Comparison of ENCODE assay signal across 1 cellular context in the genomic region with DNA sequence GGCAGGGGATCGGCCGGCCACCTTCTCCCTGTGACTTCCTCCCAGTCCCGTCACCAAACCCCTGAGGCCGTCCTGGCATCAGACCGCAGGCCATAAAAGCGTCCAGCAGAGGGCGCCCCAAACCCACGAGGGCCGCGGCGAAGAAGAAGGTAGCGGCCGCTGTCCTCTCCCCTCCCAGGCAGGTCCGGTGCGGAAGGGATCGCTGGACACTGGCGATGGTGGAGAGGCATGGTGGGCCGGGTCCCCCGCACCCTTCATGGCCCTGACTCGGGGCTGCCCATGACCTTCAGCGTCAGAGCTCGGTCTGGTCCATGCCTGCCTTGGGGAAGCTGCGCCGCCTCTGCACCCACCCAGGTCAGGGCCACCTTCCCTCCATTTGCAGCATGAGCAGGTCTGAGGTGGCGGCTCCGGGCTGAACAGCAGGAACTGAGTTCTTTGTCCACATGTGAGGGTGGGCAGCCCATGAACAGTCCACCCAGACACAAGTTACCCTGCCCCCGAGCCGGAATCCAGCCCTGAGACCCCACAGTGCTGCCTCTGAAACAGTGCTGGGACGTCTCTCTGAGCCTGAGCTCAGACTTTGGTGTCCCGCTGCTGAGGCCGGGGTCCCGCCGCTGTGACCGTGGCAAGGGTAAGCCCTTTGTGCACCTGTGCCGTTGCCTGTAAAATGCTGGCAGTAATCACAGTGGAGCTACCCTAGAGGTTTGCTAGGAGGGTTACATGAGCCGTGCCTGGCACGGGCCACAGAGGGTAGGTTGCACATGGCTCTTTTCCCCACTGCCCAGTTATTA.
TF ChIP-seq lines count a peak whose summit lies in the region.

No MANE protein-coding gene starts in this region.

TF ChIP-seq in HepG2, 621 proteins besides CTCF, POLR2A, EP300 and RAD21 (continued from another document and continues in another):
- no peak for TF ChIP-seq ATM (IDR thresholded peaks at IDR 0.05; ENCODE audit: borderline replicate concordance)
- no peak for TF ChIP-seq TARDBP (CRISPR knock-in tag; IDR thresholded peaks at IDR 0.05)
- 0 out of 2 replicates have a peak, but pooled peaks have one; percentile 23 for TF ChIP-seq SIN3A (IDR thresholded peaks at IDR 0.05; ENCODE audit: borderline replicate concordance, low read depth, low read length)
- TF ChIP-seq ZNF619 (CRISPR knock-in tag; IDR thresholded peaks at IDR 0.05) = peak; percentile 92
- no peak for TF ChIP-seq TRIM24 (CRISPR knock-in tag; IDR thresholded peaks at IDR 0.05)
- TF ChIP-seq ZNF543 (CRISPR knock-in tag; IDR thresholded peaks at IDR 0.05) = peak; percentile 38; the same call in 1 of the 2 replicates
- no peak for TF ChIP-seq REL (CRISPR knock-in tag; conservative IDR thresholded peaks at IDR 0.05)
- TF ChIP-seq SAP130 (CRISPR knock-in tag; IDR thresholded peaks at IDR 0.05; ENCODE audit: low read depth) = peak; percentile 82
- TF ChIP-seq, protein P1, sequence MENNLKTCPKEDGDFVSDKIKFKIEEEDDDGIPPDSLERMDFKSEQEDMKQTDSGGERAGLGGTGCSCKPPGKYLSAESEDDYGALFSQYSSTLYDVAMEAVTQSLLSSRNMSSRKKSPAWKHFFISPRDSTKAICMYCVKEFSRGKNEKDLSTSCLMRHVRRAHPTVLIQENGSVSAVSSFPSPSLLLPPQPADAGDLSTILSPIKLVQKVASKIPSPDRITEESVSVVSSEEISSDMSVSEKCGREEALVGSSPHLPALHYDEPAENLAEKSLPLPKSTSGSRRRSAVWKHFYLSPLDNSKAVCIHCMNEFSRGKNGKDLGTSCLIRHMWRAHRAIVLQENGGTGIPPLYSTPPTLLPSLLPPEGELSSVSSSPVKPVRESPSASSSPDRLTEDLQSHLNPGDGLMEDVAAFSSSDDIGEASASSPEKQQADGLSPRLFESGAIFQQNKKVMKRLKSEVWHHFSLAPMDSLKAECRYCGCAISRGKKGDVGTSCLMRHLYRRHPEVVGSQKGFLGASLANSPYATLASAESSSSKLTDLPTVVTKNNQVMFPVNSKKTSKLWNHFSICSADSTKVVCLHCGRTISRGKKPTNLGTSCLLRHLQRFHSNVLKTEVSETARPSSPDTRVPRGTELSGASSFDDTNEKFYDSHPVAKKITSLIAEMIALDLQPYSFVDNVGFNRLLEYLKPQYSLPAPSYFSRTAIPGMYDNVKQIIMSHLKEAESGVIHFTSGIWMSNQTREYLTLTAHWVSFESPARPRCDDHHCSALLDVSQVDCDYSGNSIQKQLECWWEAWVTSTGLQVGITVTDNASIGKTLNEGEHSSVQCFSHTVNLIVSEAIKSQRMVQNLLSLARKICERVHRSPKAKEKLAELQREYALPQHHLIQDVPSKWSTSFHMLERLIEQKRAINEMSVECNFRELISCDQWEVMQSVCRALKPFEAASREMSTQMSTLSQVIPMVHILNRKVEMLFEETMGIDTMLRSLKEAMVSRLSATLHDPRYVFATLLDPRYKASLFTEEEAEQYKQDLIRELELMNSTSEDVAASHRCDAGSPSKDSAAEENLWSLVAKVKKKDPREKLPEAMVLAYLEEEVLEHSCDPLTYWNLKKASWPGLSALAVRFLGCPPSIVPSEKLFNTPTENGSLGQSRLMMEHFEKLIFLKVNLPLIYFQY (CRISPR knock-in tag; IDR thresholded peaks at IDR 0.05; ENCODE audit: borderline replicate concordance) = peak; percentile 25
- no peak for TF ChIP-seq SMYD3 (CRISPR knock-in tag; IDR thresholded peaks at IDR 0.05)
- no peak for TF ChIP-seq MAFG (CRISPR knock-in tag; IDR thresholded peaks at IDR 0.05)
- TF ChIP-seq ZNF468 (CRISPR knock-in tag; IDR thresholded peaks at IDR 0.05) = no peak
- TF ChIP-seq, protein P2, sequence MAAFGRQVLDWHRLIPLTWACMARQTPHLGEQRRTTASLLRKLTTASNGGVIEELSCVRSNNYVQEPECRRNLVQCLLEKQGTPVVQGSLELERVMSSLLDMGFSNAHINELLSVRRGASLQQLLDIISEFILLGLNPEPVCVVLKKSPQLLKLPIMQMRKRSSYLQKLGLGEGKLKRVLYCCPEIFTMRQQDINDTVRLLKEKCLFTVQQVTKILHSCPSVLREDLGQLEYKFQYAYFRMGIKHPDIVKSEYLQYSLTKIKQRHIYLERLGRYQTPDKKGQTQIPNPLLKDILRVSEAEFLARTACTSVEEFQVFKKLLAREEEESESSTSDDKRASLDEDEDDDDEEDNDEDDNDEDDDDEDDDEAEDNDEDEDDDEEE (CRISPR knock-in tag; IDR thresholded peaks at IDR 0.05) = peak; percentile 57; the same call in 1 of the 2 replicates
- TF ChIP-seq ZNF703 (CRISPR knock-in tag; IDR thresholded peaks at IDR 0.05; ENCODE audit: borderline replicate concordance) = no peak
- 0 out of 2 replicates have a peak, but pooled peaks have one; percentile 46 for TF ChIP-seq ZNF550 (CRISPR knock-in tag; IDR thresholded peaks at IDR 0.05; ENCODE audit: borderline replicate concordance)
- TF ChIP-seq TOPORS (CRISPR knock-in tag; IDR thresholded peaks at IDR 0.05) = no peak
- no peak for TF ChIP-seq ZFYVE20 (CRISPR knock-in tag; IDR thresholded peaks at IDR 0.05; ENCODE audit: borderline replicate concordance, low read depth)
- peak; percentile 33; the same call in 1 of the 2 replicates for TF ChIP-seq RXRA (CRISPR knock-in tag; IDR thresholded peaks at IDR 0.05)
- no peak for TF ChIP-seq ZNF674 (CRISPR knock-in tag; IDR thresholded peaks at IDR 0.05; ENCODE audit: low read depth)
- TF ChIP-seq ZSCAN29 (CRISPR knock-in tag; conservative IDR thresholded peaks at IDR 0.05) = peak; percentile 79; the same call in 1 of the 2 replicates
- TF ChIP-seq ZNF441 (CRISPR knock-in tag; IDR thresholded peaks at IDR 0.05; ENCODE audit: borderline replicate concordance) = no peak
- no peak for TF ChIP-seq RBM39 (IDR thresholded peaks at IDR 0.05; ENCODE audit: low read depth, low read length, poor library complexity, severe bottlenecking)
- 0 out of 2 replicates have a peak, but pooled peaks have one; percentile 38 for TF ChIP-seq ZZZ3 (CRISPR knock-in tag; IDR thresholded peaks at IDR 0.05; ENCODE audit: borderline replicate concordance)
- no peak for TF ChIP-seq TBX3 (IDR thresholded peaks at IDR 0.05; ENCODE audit: borderline replicate concordance)
- peak; percentile 76 for TF ChIP-seq GABPB1 (CRISPR knock-in tag; IDR thresholded peaks at IDR 0.05)
- TF ChIP-seq, protein P3, sequence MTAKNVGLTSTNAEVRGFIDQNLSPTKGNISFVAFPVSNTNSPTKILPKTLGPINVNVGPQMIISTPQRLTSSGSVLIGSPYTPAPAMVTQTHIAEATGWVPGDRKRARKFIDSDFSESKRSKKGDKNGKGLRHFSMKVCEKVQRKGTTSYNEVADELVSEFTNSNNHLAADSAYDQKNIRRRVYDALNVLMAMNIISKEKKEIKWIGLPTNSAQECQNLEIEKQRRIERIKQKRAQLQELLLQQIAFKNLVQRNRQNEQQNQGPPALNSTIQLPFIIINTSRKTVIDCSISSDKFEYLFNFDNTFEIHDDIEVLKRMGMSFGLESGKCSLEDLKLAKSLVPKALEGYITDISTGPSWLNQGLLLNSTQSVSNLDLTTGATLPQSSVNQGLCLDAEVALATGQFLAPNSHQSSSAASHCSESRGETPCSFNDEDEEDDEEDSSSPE (CRISPR knock-in tag; IDR thresholded peaks at IDR 0.05) = peak; percentile 29; the same call in 1 of the 2 replicates
- TF ChIP-seq, protein P4, sequence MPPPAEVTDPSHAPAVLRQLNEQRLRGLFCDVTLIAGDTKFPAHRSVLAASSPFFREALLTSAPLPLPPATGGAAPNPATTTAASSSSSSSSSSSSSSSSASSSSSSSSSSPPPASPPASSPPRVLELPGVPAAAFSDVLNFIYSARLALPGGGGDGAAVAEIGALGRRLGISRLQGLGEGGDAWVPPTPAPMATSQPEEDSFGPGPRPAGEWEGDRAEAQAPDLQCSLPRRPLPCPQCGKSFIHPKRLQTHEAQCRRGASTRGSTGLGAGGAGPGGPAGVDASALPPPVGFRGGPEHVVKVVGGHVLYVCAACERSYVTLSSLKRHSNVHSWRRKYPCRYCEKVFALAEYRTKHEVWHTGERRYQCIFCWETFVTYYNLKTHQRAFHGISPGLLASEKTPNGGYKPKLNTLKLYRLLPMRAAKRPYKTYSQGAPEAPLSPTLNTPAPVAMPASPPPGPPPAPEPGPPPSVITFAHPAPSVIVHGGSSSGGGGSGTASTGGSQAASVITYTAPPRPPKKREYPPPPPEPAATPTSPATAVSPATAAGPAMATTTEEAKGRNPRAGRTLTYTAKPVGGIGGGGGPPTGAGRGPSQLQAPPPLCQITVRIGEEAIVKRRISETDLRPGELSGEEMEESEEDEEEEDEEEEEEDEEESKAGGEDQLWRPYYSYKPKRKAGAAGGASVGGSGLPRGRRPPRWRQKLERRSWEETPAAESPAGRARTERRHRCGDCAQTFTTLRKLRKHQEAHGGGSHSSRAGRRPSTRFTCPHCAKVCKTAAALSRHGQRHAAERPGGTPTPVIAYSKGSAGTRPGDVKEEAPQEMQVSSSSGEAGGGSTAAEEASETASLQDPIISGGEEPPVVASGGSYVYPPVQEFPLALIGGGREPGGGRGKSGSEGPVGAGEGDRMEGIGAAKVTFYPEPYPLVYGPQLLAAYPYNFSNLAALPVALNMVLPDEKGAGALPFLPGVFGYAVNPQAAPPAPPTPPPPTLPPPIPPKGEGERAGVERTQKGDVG (CRISPR knock-in tag; IDR thresholded peaks at IDR 0.05; ENCODE audit: borderline replicate concordance) = peak; percentile 73; the same call in 1 of the 2 replicates
- peak; percentile 41; the same call in 1 of the 2 replicates for TF ChIP-seq SP4 (CRISPR knock-in tag; IDR thresholded peaks at IDR 0.05)
- no peak for TF ChIP-seq MED8 (CRISPR knock-in tag; IDR thresholded peaks at IDR 0.05; ENCODE audit: insufficient replicate concordance)
- TF ChIP-seq, protein P5, sequence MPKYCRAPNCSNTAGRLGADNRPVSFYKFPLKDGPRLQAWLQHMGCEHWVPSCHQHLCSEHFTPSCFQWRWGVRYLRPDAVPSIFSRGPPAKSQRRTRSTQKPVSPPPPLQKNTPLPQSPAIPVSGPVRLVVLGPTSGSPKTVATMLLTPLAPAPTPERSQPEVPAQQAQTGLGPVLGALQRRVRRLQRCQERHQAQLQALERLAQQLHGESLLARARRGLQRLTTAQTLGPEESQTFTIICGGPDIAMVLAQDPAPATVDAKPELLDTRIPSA (CRISPR knock-in tag; IDR thresholded peaks at IDR 0.05; ENCODE audit: borderline replicate concordance) = peak; percentile 45; the same call in 1 of the 2 replicates
- 0 out of 2 replicates have a peak, but pooled peaks have one; percentile 43 for TF ChIP-seq NFATC3 (CRISPR knock-in tag; IDR thresholded peaks at IDR 0.05)
- TF ChIP-seq ZNF460 (CRISPR knock-in tag; IDR thresholded peaks at IDR 0.05; ENCODE audit: borderline replicate concordance) = no peak
- TF ChIP-seq, protein P6, sequence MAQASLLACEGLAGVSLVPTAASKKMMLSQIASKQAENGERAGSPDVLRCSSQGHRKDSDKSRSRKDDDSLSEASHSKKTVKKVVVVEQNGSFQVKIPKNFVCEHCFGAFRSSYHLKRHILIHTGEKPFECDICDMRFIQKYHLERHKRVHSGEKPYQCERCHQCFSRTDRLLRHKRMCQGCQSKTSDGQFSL (CRISPR knock-in tag; IDR thresholded peaks at IDR 0.05) = peak; percentile 60; the same call in 1 of the 2 replicates
- no peak for TF ChIP-seq ZNF562 (CRISPR knock-in tag; IDR thresholded peaks at IDR 0.05; ENCODE audit: borderline replicate concordance)
- no peak for TF ChIP-seq PHF20 (CRISPR knock-in tag; IDR thresholded peaks at IDR 0.05)
- no peak for TF ChIP-seq NR2F1 (CRISPR knock-in tag; IDR thresholded peaks at IDR 0.05)
- TF ChIP-seq ETV5 (CRISPR knock-in tag; IDR thresholded peaks at IDR 0.05; ENCODE audit: borderline replicate concordance) = peak; percentile 62
- TF ChIP-seq, protein P7, sequence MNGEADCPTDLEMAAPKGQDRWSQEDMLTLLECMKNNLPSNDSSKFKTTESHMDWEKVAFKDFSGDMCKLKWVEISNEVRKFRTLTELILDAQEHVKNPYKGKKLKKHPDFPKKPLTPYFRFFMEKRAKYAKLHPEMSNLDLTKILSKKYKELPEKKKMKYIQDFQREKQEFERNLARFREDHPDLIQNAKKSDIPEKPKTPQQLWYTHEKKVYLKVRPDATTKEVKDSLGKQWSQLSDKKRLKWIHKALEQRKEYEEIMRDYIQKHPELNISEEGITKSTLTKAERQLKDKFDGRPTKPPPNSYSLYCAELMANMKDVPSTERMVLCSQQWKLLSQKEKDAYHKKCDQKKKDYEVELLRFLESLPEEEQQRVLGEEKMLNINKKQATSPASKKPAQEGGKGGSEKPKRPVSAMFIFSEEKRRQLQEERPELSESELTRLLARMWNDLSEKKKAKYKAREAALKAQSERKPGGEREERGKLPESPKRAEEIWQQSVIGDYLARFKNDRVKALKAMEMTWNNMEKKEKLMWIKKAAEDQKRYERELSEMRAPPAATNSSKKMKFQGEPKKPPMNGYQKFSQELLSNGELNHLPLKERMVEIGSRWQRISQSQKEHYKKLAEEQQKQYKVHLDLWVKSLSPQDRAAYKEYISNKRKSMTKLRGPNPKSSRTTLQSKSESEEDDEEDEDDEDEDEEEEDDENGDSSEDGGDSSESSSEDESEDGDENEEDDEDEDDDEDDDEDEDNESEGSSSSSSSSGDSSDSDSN (CRISPR knock-in tag; IDR thresholded peaks at IDR 0.05) = peak; percentile 94
- TF ChIP-seq GLI4 (CRISPR knock-in tag; IDR thresholded peaks at IDR 0.05; ENCODE audit: borderline replicate concordance) = peak; percentile 85; the same call in 1 of the 2 replicates
- TF ChIP-seq KDM5A (IDR thresholded peaks at IDR 0.05; ENCODE audit: borderline replicate concordance, low read length) = no peak
- TF ChIP-seq KDM1A (CRISPR knock-in tag; IDR thresholded peaks at IDR 0.05) = no peak
- TF ChIP-seq SOX6 (IDR thresholded peaks at IDR 0.05) = no peak
- TF ChIP-seq SOX6 (CRISPR knock-in tag; IDR thresholded peaks at IDR 0.05) = peak; percentile 69
- no peak for TF ChIP-seq MEIS2 (CRISPR knock-in tag; IDR thresholded peaks at IDR 0.05)
- no peak for TF ChIP-seq TEAD2 (CRISPR knock-in tag; IDR thresholded peaks at IDR 0.05)
- TF ChIP-seq ZNF333 (CRISPR knock-in tag; IDR thresholded peaks at IDR 0.05; ENCODE audit: borderline replicate concordance) = peak; percentile 93; the same call in 1 of the 2 replicates
- no peak; the same call in 1 of the 2 replicates for TF ChIP-seq NCOA1 (CRISPR knock-in tag; IDR thresholded peaks at IDR 0.05)
- TF ChIP-seq REXO4 (CRISPR knock-in tag; IDR thresholded peaks at IDR 0.05; ENCODE audit: borderline replicate concordance) = no peak
- no peak for TF ChIP-seq ZNF775 (CRISPR knock-in tag; IDR thresholded peaks at IDR 0.05; ENCODE audit: borderline replicate concordance)
- TF ChIP-seq ZKSCAN8 (CRISPR knock-in tag; IDR thresholded peaks at IDR 0.05; ENCODE audit: borderline replicate concordance) = peak; percentile 78; the same call in 1 of the 2 replicates
- TF ChIP-seq, protein P8, sequence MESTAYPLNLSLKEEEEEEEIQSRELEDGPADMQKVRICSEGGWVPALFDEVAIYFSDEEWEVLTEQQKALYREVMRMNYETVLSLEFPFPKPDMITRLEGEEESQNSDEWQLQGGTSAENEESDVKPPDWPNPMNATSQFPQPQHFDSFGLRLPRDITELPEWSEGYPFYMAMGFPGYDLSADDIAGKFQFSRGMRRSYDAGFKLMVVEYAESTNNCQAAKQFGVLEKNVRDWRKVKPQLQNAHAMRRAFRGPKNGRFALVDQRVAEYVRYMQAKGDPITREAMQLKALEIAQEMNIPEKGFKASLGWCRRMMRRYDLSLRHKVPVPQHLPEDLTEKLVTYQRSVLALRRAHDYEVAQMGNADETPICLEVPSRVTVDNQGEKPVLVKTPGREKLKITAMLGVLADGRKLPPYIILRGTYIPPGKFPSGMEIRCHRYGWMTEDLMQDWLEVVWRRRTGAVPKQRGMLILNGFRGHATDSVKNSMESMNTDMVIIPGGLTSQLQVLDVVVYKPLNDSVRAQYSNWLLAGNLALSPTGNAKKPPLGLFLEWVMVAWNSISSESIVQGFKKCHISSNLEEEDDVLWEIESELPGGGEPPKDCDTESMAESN (CRISPR knock-in tag; conservative IDR thresholded peaks at IDR 0.05) = peak; percentile 88
